16 cellular contexts compared by ENCODE assay signal in the genomic region with DNA sequence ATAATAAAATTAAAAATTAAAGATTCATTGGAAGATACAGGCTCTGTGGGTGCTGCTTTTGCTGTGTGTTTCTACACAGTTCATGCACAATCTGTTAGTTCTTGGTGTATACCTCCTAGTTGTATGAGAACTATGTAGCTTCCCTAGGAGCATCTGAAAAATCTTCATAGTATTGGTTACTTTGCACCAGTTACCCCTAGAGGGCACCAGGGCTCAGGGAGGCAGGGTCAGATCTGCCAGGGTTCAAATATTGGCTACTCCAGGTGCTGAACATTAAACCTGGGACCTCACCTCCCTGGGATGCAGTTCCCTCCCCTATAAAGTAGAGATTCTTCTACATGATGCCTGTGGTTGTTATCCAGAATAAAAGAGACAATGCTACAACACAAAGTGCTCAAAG.
DNase-seq lines count a peak whose midpoint lies in the region; ATAC-seq and TF ChIP-seq lines count a peak whose summit lies in the region.
"Had no signal": no experiment of that assay in that cellular context is flagged by ENCODE, and none has a peak within 500 bp of the region (broad histone marks: within the 10 kb centered on the region; RNA-seq: fewer than 3 reads in every experiment).

No MANE protein-coding gene starts in this region.

- H3K4me3 Mint-ChIP-seq in endodermal cell = no peak overlapping the region
- no peak overlapping the region for H3K4me3 Mint-ChIP-seq in progenitor cell of endocrine pancreas (ENCODE audit: low read depth)
- H3K4me3 Mint-ChIP-seq: activated T-cell treated with anti-CD3 and anti-CD28 coated beads, Interleukin-2, amount 50 U/mL, for 4 hours had no signal

- ATAC-seq in GM18870 (IDR thresholded peaks at IDR 0.05; ENCODE audit: unreplicated experiment) (no peak), GM18511 (IDR thresholded peaks at IDR 0.05; ENCODE audit: unreplicated experiment) (no peak)
- ATAC-seq: activated T-cell treated with anti-CD3 and anti-CD28 coated beads, Interleukin-2, amount 50 U/mL, for 4 hours had no signal

- peak; percentile 53 for TF ChIP-seq CTCF in NB4 (IDR thresholded peaks at IDR 0.05; ENCODE audit: low read depth, low read length)
- peak; percentile 78 for TF ChIP-seq CTCF in endodermal cell (conservative IDR thresholded peaks at IDR 0.05)
- peak; percentile 26 for TF ChIP-seq CTCF in progenitor cell of endocrine pancreas (IDR thresholded peaks at IDR 0.05; ENCODE audit: unreplicated experiment)

- H3K4me1 Mint-ChIP-seq in endodermal cell = peaks cover 23% of the 10 kb centered on the region
- H3K4me1 Mint-ChIP-seq in progenitor cell of endocrine pancreas (ENCODE audit: low read depth) = peaks cover 14% of the 10 kb centered on the region

- H3K36me3 Mint-ChIP-seq in endodermal cell (ENCODE audit: low read depth) (no peaks in the 10 kb centered on the region), progenitor cell of endocrine pancreas (ENCODE audit: insufficient read depth) (no peaks in the 10 kb centered on the region)

- DNase-seq in NOMO-1 treated with DMSO at 0.1 percent for 48 hours (lab: John Stamatoyannopoulos, UW; ENCODE audit: unreplicated experiment) (peak; percentile 3), NOMO-1 treated with dmso at 0.1 percent for 144 hours (lab: John Stamatoyannopoulos, UW; ENCODE audit: unreplicated experiment) (no peak), NB4 (ENCODE audit: low read depth) (peak; percentile 35), endodermal cell (peak; percentile 57), progenitor cell of endocrine pancreas (ENCODE audit: low spot score, unreplicated experiment) (no peak), cerebellar nuclear complex (lab: John Stamatoyannopoulos, UW) (no peak)
- DNase-seq: activated T-cell treated with anti-CD3 and anti-CD28 coated beads, Interleukin-2, amount 50 U/mL, for 4 hours; aorta; HCEC 1CT; KG1; NCI-H446 treated with DMSO at 0.1 percent for 48 hours; spleen; upper lobe of left lung had no signal

- TF ChIP-seq POLR2A in NB4 (IDR thresholded peaks at IDR 0.05; ENCODE audit: extremely low read depth, insufficient read length) = no peak

- H3K9me3 ChIP-seq in endodermal cell (ENCODE audit: control insufficient read depth, low read length) = no peaks in the 10 kb centered on the region
- H3K9me3 ChIP-seq: SJSA1, spleen, upper lobe of left lung had no signal

- no peak overlapping the region for H3K9ac ChIP-seq in endodermal cell (ENCODE audit: extremely low read depth, low read length, poor library complexity, severe bottlenecking)

- H3K4me3 ChIP-seq in NB4 (ENCODE audit: low read depth, low read length) = no peak overlapping the region
- H3K4me3 ChIP-seq in endodermal cell (ENCODE audit: low read length) = no peak overlapping the region
- H3K4me3 ChIP-seq: SJSA1, spleen, upper lobe of left lung had no signal

- H3K36me3 ChIP-seq in endodermal cell (ENCODE audit: control insufficient read depth, insufficient read depth, low read length) = no peaks in the 10 kb centered on the region
- H3K36me3 ChIP-seq: SJSA1, spleen, upper lobe of left lung had no signal

- peaks cover 1% of the 10 kb centered on the region for H3K4me1 ChIP-seq in endodermal cell (ENCODE audit: control insufficient read depth, insufficient read depth, low read length)
- H3K4me1 ChIP-seq: upper lobe of left lung had no signal

- H3K27me3 Mint-ChIP-seq in endodermal cell (ENCODE audit: insufficient read depth) = peaks cover 2% of the 10 kb centered on the region
- H3K27me3 Mint-ChIP-seq in progenitor cell of endocrine pancreas = peaks cover 3% of the 10 kb centered on the region

- H3K9me3 Mint-ChIP-seq in endodermal cell (no peaks in the 10 kb centered on the region), progenitor cell of endocrine pancreas (ENCODE audit: low read depth) (peaks cover 3% of the 10 kb centered on the region)

- H3K27me3 ChIP-seq in endodermal cell (ENCODE audit: control insufficient read depth, insufficient read depth, low read length, poor library complexity, severe bottlenecking) = no peaks in the 10 kb centered on the region
- H3K27me3 ChIP-seq: SJSA1, spleen, upper lobe of left lung had no signal

- H3K27ac Mint-ChIP-seq in endodermal cell = no peak overlapping the region
- H3K27ac Mint-ChIP-seq in progenitor cell of endocrine pancreas = no peak overlapping the region

- H3K27ac ChIP-seq in endodermal cell (ENCODE audit: low read depth, low read length) = no peak overlapping the region
- H3K27ac ChIP-seq: SJSA1, spleen, upper lobe of left lung had no signal

Comparison
In these comparisons a context has a peak if more than half of its experiments do, and no peak if none do; other contexts are left out.
1. DNase-seq: peak in NOMO-1 treated with DMSO at 0.1 percent for 48 hours (single experiment), NB4 (single experiment) and endodermal cell (single experiment); none in NOMO-1 treated with dmso at 0.1 percent for 144 hours (single experiment), progenitor cell of endocrine pancreas (single experiment) and cerebellar nuclear complex (0 of 2).
2. CTCF ChIP-seq: peak in every context shown above with its lines; median percentile 78 in endodermal cell; 53 in NB4; 26 in progenitor cell of endocrine pancreas.